In the genomic region with DNA sequence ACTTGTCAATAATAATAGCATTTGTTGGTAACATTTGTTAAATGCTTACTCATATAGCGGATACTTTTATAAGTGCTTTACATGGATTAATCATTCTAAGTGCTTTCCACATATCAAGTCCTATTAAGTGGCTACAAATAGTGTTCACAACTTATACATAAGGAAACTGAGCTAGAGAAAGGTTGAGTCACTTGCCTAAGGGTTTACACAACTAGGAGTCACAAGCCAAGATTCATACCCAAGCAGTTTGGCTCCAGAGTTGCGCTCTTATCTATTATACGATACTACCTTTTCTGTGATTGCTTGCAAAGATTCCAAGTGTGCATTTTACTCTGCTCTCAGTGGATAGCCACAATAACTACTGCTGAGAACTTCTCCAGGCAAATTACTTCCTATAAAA, we compare ENCODE assay signal across 24 cellular contexts.
"Had no signal": no experiment of that assay in that cellular context is flagged by ENCODE, and none has a peak within 500 bp of the region (broad histone marks: within the 10 kb centered on the region; RNA-seq: fewer than 3 reads in every experiment).

No MANE protein-coding gene starts in this region.

- H3K4me3 ChIP-seq: cardiac muscle cell, esophagus squamous epithelium, lower lobe of right lung, neural progenitor cell, sigmoid colon, smooth muscle cell, testis, vagina had no signal

- H3K27ac ChIP-seq: cardiac muscle cell, esophagus squamous epithelium, lower lobe of right lung, neural progenitor cell, sigmoid colon, testis, vagina had no signal

- H3K4me1 ChIP-seq: lower lobe of right lung, neural progenitor cell, sigmoid colon, testis, vagina had no signal

- H3K36me3 ChIP-seq: cardiac muscle cell, esophagus squamous epithelium, lower lobe of right lung, neural progenitor cell, sigmoid colon, vagina had no signal

- ATAC-seq: activated T-cell treated with anti-CD3 and anti-CD28 coated beads, Interleukin-2, amount 50 U/mL, for 72 hours; naive thymus-derived CD4-positive, alpha-beta T cell; stimulated activated naive B cell treated with anti-CD40 and anti-IgM and Interleukin-4, amounts not matched to agents 10 μg/mL and 1 μg/mL and 100 μg/mL, for 72 hours had no signal

- H3K9me3 ChIP-seq: esophagus squamous epithelium, lower lobe of right lung, sigmoid colon, testis, vagina had no signal

- H3K27me3 ChIP-seq: cardiac muscle cell, esophagus squamous epithelium, neural progenitor cell, sigmoid colon, testis, vagina had no signal

- DNase-seq: activated CD4-positive, alpha-beta memory T cell treated with anti-CD3 and anti-CD28 coated beads for 36 hours; activated CD4-positive, alpha-beta T cell treated with anti-CD3 and anti-CD28 coated beads for 4 hours; activated CD4-positive, CD25-positive, alpha-beta regulatory T cell; activated effector memory CD4-positive, alpha-beta T cell treated with Interleukin-2 at 50 U/mL for 16 hours; activated naive CD4-positive, alpha-beta T cell treated with anti-CD3 and anti-CD28 coated beads for 36 hours; activated naive CD8-positive, alpha-beta T cell treated with anti-CD3 and anti-CD28 coated beads, Interleukin-2, amount 10 ng/mL, durations not matched to agents 7 days and 5 days; activated T-cell treated with anti-CD3 and anti-CD28 coated beads, Interleukin-2, amount 50 U/mL, for 72 hours; amygdala; esophagus squamous epithelium; foreskin melanocyte; hippocampal formation; lower lobe of right lung; naive thymus-derived CD4-positive, alpha-beta T cell; retina; sigmoid colon; stimulated activated CD4-positive, alpha-beta T cell treated with anti-CD3 and anti-CD28 coated beads, Interleukin-15, amount 100 ng/mL, for 24 hours; stimulated activated CD8-positive, alpha-beta memory T cell treated with anti-CD3 and anti-CD28 coated beads, Interleukin-4, amount 100 ng/mL, for 48 hours; stimulated activated naive B cell treated with anti-CD40 and anti-IgM and Interleukin-4, amounts not matched to agents 10 μg/mL and 1 μg/mL and 100 μg/mL, for 72 hours; T1000; testis had no signal
